In genomic region chr1:7192453-7192852, GRCh38 we compare ENCODE assay signal across 3 cellular contexts.
"Had no signal": no experiment of that assay in that cellular context is flagged by ENCODE, and none has a peak within 500 bp of the region (broad histone marks: within the 10 kb centered on the region; RNA-seq: fewer than 3 reads in every experiment).

No MANE protein-coding gene starts in this region.

- ATAC-seq: GM12878 had no signal

- H3K4me3 ChIP-seq: GM12878 had no signal

- DNase-seq: GDM1, GF-D8 had no signal
